Comparison of ENCODE assay signal across 1 cellular context in the genomic region with DNA sequence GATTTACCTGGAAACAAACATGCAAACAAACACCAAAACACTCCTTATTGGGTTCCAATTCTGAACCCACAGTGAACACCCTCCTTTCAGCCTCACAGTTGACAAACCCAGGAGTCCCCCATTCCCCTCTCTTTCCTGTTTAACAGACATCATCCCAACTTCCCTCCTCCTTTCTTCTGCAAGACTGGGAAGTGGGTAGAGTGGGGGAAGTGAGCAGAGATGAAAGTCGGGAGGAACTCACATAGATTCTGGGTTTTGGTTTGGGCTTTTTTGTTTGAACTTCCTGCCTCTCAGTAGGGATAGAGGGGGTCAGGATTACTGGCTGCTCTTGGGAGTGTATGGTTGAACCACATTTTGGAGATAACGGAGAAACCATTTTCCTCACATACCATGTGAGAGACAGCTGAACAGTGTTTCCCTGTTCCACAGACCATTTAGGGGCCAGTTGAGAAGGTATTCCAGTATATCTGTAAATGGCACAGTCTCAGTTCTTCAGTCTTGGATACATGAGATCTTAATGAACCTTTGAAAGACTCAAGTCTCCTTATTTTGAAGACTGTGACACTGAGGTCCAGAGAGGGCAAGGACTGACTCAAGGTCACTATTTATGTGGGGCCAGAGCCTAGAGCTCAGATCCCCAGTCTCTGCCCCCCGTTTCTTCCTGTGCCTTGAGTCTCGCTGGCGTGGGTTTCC.
TF ChIP-seq lines count a peak whose summit lies in the region.

No MANE protein-coding gene starts in this region.

TF ChIP-seq in WTC11, 78 proteins besides CTCF, POLR2A, EP300 and RAD21 (continued from another document):
- TF ChIP-seq, protein P1, sequence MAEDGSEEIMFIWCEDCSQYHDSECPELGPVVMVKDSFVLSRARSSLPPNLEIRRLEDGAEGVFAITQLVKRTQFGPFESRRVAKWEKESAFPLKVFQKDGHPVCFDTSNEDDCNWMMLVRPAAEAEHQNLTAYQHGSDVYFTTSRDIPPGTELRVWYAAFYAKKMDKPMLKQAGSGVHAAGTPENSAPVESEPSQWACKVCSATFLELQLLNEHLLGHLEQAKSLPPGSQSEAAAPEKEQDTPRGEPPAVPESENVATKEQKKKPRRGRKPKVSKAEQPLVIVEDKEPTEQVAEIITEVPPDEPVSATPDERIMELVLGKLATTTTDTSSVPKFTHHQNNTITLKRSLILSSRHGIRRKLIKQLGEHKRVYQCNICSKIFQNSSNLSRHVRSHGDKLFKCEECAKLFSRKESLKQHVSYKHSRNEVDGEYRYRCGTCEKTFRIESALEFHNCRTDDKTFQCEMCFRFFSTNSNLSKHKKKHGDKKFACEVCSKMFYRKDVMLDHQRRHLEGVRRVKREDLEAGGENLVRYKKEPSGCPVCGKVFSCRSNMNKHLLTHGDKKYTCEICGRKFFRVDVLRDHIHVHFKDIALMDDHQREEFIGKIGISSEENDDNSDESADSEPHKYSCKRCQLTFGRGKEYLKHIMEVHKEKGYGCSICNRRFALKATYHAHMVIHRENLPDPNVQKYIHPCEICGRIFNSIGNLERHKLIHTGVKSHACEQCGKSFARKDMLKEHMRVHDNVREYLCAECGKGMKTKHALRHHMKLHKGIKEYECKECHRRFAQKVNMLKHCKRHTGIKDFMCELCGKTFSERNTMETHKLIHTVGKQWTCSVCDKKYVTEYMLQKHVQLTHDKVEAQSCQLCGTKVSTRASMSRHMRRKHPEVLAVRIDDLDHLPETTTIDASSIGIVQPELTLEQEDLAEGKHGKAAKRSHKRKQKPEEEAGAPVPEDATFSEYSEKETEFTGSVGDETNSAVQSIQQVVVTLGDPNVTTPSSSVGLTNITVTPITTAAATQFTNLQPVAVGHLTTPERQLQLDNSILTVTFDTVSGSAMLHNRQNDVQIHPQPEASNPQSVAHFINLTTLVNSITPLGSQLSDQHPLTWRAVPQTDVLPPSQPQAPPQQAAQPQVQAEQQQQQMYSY (CRISPR knock-in tag; IDR thresholded peaks at IDR 0.05) = no peak
- TF ChIP-seq E2F4 (CRISPR knock-in tag; IDR thresholded peaks at IDR 0.05; ENCODE audit: borderline replicate concordance, low read depth) (no peak), MYBL2 (CRISPR knock-in tag; IDR thresholded peaks at IDR 0.05) (no peak), IRF2 (CRISPR knock-in tag; IDR thresholded peaks at IDR 0.05; ENCODE audit: borderline replicate concordance, low read depth) (no peak), ZSCAN18 (CRISPR knock-in tag; IDR thresholded peaks at IDR 0.05) (no peak), SMAD4 (CRISPR knock-in tag; IDR thresholded peaks at IDR 0.05) (no peak), ZNF532 (CRISPR knock-in tag; IDR thresholded peaks at IDR 0.05; ENCODE audit: borderline replicate concordance) (no peak), ATF1 (CRISPR knock-in tag; IDR thresholded peaks at IDR 0.05) (no peak), MAX (CRISPR knock-in tag; IDR thresholded peaks at IDR 0.05) (no peak), FOXP1 (CRISPR knock-in tag; IDR thresholded peaks at IDR 0.05; ENCODE audit: borderline replicate concordance) (no peak), ZNF425 (CRISPR knock-in tag; conservative IDR thresholded peaks at IDR 0.05) (no peak)
- TF ChIP-seq, protein P2, sequence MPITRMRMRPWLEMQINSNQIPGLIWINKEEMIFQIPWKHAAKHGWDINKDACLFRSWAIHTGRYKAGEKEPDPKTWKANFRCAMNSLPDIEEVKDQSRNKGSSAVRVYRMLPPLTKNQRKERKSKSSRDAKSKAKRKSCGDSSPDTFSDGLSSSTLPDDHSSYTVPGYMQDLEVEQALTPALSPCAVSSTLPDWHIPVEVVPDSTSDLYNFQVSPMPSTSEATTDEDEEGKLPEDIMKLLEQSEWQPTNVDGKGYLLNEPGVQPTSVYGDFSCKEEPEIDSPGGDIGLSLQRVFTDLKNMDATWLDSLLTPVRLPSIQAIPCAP (CRISPR knock-in tag; IDR thresholded peaks at IDR 0.05) = no peak
TF ChIP-seq in WTC11: peak in this region for 0.
